8 cellular contexts compared by ENCODE assay signal in the genomic region with DNA sequence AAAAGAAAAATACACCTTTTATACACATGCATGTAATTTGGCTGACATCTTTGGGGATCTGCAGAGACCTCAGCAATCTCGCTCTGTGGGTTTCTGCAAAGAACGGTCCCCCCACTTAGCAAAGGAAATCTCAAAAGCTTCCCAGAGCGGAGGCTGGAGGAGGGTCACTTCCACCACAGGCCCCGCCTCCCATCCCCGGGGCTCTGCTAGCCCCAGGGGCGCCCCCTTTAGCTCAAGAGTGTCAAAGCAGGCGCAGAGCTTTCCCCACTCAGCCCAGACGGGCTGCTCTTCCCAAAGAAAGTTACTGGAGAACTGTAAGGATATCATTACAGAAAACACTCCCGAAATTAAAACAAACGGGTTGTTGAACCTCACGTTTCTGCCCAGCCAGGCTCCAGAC. TPM values are rescaled to one million over a fixed set of nuclear protein-coding genes. Genes with fewer than 3 reads are reported as not detected.
DNase-seq lines count a peak whose midpoint lies in the region; ATAC-seq and TF ChIP-seq lines count a peak whose summit lies in the region.

No MANE protein-coding gene starts in this region.

- no peaks in the 10 kb centered on the region for H3K36me3 Mint-ChIP-seq in activated naive CD4-positive, alpha-beta T cell treated with anti-CD3 and anti-CD28 coated beads, Interleukin-2, amount 50 U/mL, for 72 hours
- H3K36me3 Mint-ChIP-seq in nephron (ENCODE audit: low read depth) = no peaks in the 10 kb centered on the region

- H3K4me1 ChIP-seq in MM.1S (ENCODE audit: low read length) = no peaks in the 10 kb centered on the region
- no peaks in the 10 kb centered on the region for H3K4me1 ChIP-seq in psoas muscle

- no peaks in the 10 kb centered on the region for H3K4me1 Mint-ChIP-seq in nephron

- H3K4me3 Mint-ChIP-seq in nephron = no peak overlapping the region

- H3K36me3 ChIP-seq in MM.1S (replicated peaks; ENCODE audit: insufficient read depth, low read length) = no peaks in the 10 kb centered on the region
- no peaks in the 10 kb centered on the region for H3K36me3 ChIP-seq in psoas muscle (ENCODE audit: insufficient read depth in 1 of 2, low read depth in 1 of 2)

- H3K9ac ChIP-seq in MM.1S (ENCODE audit: low read length) = no peak overlapping the region

- no peak overlapping the region for H2AFZ ChIP-seq in MM.1S (ENCODE audit: low read length)

- DNase-seq in Daoy (ENCODE audit: low read depth) (peak; percentile 62), MM.1S (no peak), SKM-1 treated with dmso at 0.1 percent for 144 hours (lab: John Stamatoyannopoulos, UW; ENCODE audit: unreplicated experiment) (no peak), NOMO-1 treated with DMSO at 0.1 percent for 48 hours (lab: John Stamatoyannopoulos, UW; ENCODE audit: unreplicated experiment) (no peak), psoas muscle (no peak), H4 (ENCODE audit: low spot score) (no peak)
- peak in 1 of 2 donors; percentile 66 for DNase-seq in activated naive CD4-positive, alpha-beta T cell treated with anti-CD3 and anti-CD28 coated beads, Interleukin-2, amount 50 U/mL, for 72 hours (ENCODE audit: low spot score in 2 of 2)

- H3K9me3 Mint-ChIP-seq in activated naive CD4-positive, alpha-beta T cell treated with anti-CD3 and anti-CD28 coated beads, Interleukin-2, amount 50 U/mL, for 72 hours = no peaks in the 10 kb centered on the region
- no peaks in the 10 kb centered on the region for H3K9me3 Mint-ChIP-seq in nephron

- no peaks in the 10 kb centered on the region for H3K79me2 ChIP-seq in MM.1S (ENCODE audit: low read length)

- no peak overlapping the region for H3K4me3 ChIP-seq in MM.1S (ENCODE audit: low read length)
- H3K4me3 ChIP-seq in psoas muscle = no peak overlapping the region

- H3K27me3 Mint-ChIP-seq in nephron (ENCODE audit: low read depth) = peaks cover 15% of the 10 kb centered on the region

- intact Hi-C loops in psoas muscle (cut with DNase I) = no loop called here

- no peak overlapping the region for H3K4me2 ChIP-seq in MM.1S (ENCODE audit: low read depth, low read length)

- no peaks in the 10 kb centered on the region for H4K20me1 ChIP-seq in MM.1S (ENCODE audit: insufficient read depth, low read length)

- ATAC-seq in activated naive CD4-positive, alpha-beta T cell treated with anti-CD3 and anti-CD28 coated beads, Interleukin-2, amount 50 U/mL, for 72 hours = peak; percentile 74 to 78
- no peak for ATAC-seq in psoas muscle

- H3K27ac ChIP-seq in MM.1S (ENCODE audit: low read length) (no peak overlapping the region), psoas muscle (no peak overlapping the region)

- H3F3A ChIP-seq in MM.1S (ENCODE audit: insufficient read depth, low read length) = no peaks in the 10 kb centered on the region

- peak; percentile 32 for TF ChIP-seq CTCF in MM.1S (IDR thresholded peaks at IDR 0.05; ENCODE audit: low read length)
- peak; percentile 30 to 45 (median 35) for TF ChIP-seq CTCF in nephron (IDR thresholded peaks at IDR 0.05; ENCODE audit: unreplicated experiment in 3 of 3)
- TF ChIP-seq CTCF in psoas muscle (IDR thresholded peaks at IDR 0.05) = no peak

- no peak overlapping the region for H3K27ac Mint-ChIP-seq in activated naive CD4-positive, alpha-beta T cell treated with anti-CD3 and anti-CD28 coated beads, Interleukin-2, amount 50 U/mL, for 72 hours
- no peak overlapping the region for H3K27ac Mint-ChIP-seq in nephron

- H3K27me3 ChIP-seq in MM.1S (replicated peaks; ENCODE audit: insufficient read depth, low read length) = peaks cover 49% of the 10 kb centered on the region
- H3K27me3 ChIP-seq in psoas muscle (ENCODE audit: insufficient read depth in 3 of 3, low read length in 2 of 3) = peaks cover 0 to 1% (median 0%) of the 10 kb centered on the region in 3 donors

- H3K9me3 ChIP-seq in MM.1S (replicated peaks; ENCODE audit: insufficient read depth, low read length) (no peaks in the 10 kb centered on the region), psoas muscle (no peaks in the 10 kb centered on the region)

- 24 to 28% (median 26%) methylated on average over 11 of the region's 11 CpGs for whole genome bisulfite sequencing in psoas muscle, 3 donors

- no peaks in the 10 kb centered on the region for H3K9me2 ChIP-seq in MM.1S (replicated peaks; ENCODE audit: insufficient read depth, low read length)

RNA-seq across cellular contexts. Expression of a gene that starts 11.4 kb away (rescaled TPM):
- not detected in 2 replicates for total RNA-seq in Daoy (2014; rRNA removed; shearing (Covaris generic))
- total RNA-seq in activated naive CD4-positive, alpha-beta T cell treated with anti-CD3 and anti-CD28 coated beads, Interleukin-2, amount 50 U/mL, for 72 hours = not detected
- under 1 TPM in 1 of 4 donors, not detected in 3; 0.17 TPM for total RNA-seq in psoas muscle
- polyA plus RNA-seq in psoas muscle = under 1 TPM in 2 of 3 donors, not detected in 1; 0.01 to 0.03 TPM
- not detected in 2 replicates for total RNA-seq in H4 (2014; rRNA removed; shearing (Covaris generic))

RNA-seq across cellular contexts. Expression of a gene that starts 50.2 kb away (rescaled TPM):
- total RNA-seq in Daoy (2014; rRNA removed; shearing (Covaris generic)) = 0.06 and 0.71 TPM in 2 replicates
- 1 to 10 TPM in 1 of 2 donors, under 1 TPM in 1; 0.89 to 2.3 TPM for total RNA-seq in activated naive CD4-positive, alpha-beta T cell treated with anti-CD3 and anti-CD28 coated beads, Interleukin-2, amount 50 U/mL, for 72 hours
- total RNA-seq in psoas muscle = under 1 TPM; 0.34 to 0.77 (median 0.65) TPM
- polyA plus RNA-seq in psoas muscle = 1 to 10 TPM in 2 of 3 donors, under 1 TPM in 1; 0.61 to 1.4 (median 1.3) TPM
- 0.29 TPM in 1 of 2 replicates, not detected in the other for total RNA-seq in H4 (2014; rRNA removed; shearing (Covaris generic))

RNA-seq across cellular contexts. Expression of a gene that starts 50.3 kb away (rescaled TPM):
- 32.0 and 36.5 TPM in 2 replicates for total RNA-seq in Daoy (2014; rRNA removed; shearing (Covaris generic))
- total RNA-seq in activated naive CD4-positive, alpha-beta T cell treated with anti-CD3 and anti-CD28 coated beads, Interleukin-2, amount 50 U/mL, for 72 hours = 10 to 100 TPM; 19.9 to 25.1 TPM
- 10 to 100 TPM; 12.2 to 12.8 (median 12.7) TPM for total RNA-seq in psoas muscle
- 10 to 100 TPM; 12.7 to 55.2 (median 22.0) TPM for polyA plus RNA-seq in psoas muscle
- total RNA-seq in H4 (2014; rRNA removed; shearing (Covaris generic)) = 16.3 and 19.2 TPM in 2 replicates

RNA-seq across cellular contexts. Expression of a gene that starts 54.1 kb away (rescaled TPM):
- 7.5 and 13.7 TPM in 2 replicates for total RNA-seq in Daoy (2014; rRNA removed; shearing (Covaris generic))
- 10 to 100 TPM in 1 of 2 donors, 1 to 10 TPM in 1; 6.5 to 72.3 TPM for total RNA-seq in activated naive CD4-positive, alpha-beta T cell treated with anti-CD3 and anti-CD28 coated beads, Interleukin-2, amount 50 U/mL, for 72 hours
- 10 to 100 TPM in 2 of 4 donors, 1 to 10 TPM in 2; 6.9 to 14.0 (median 9.8) TPM for total RNA-seq in psoas muscle
- polyA plus RNA-seq in psoas muscle = 1 to 10 TPM; 3.7 to 7.4 (median 7.4) TPM
- 33.0 and 44.8 TPM in 2 replicates for total RNA-seq in H4 (2014; rRNA removed; shearing (Covaris generic))

Comparison
In these comparisons a context has a peak if more than half of its experiments do, and no peak if none do; other contexts are left out.
1. ATAC-seq: peak in activated naive CD4-positive, alpha-beta T cell treated with anti-CD3 and anti-CD28 coated beads, Interleukin-2, amount 50 U/mL, for 72 hours (2 of 2); none in psoas muscle (0 of 4).